11 cellular contexts compared by ENCODE assay signal in genomic region chr2:238644095-238645081, GRCh38.
DNase-seq lines count a peak whose midpoint lies in the region; ATAC-seq and TF ChIP-seq lines count a peak whose summit lies in the region.
"Had no signal": no experiment of that assay in that cellular context is flagged by ENCODE, and none has a peak within 500 bp of the region (broad histone marks: within the 10 kb centered on the region; RNA-seq: fewer than 3 reads in every experiment).

No MANE protein-coding gene starts in this region.

- 54 to 76% methylated on average over 11 of the region's 11 CpGs for WGBS in lung, 2 donors

- H3K27me3 ChIP-seq in lung (ENCODE audit: control insufficient read depth, insufficient read depth) (no peaks in the 10 kb centered on the region), uterus (no peaks in the 10 kb centered on the region)

- H3K36me3 Mint-ChIP-seq in activated naive CD4-positive, alpha-beta T cell treated with anti-CD3 and anti-CD28 coated beads for 36 hours (ENCODE audit: low read depth), result no peaks in the 10 kb centered on the region
- H3K36me3 Mint-ChIP-seq: IgD-negative memory B cell had no signal

- peaks cover 1% of the 10 kb centered on the region for H3K27me3 Mint-ChIP-seq in activated naive CD4-positive, alpha-beta T cell treated with anti-CD3 and anti-CD28 coated beads for 36 hours (ENCODE audit: low read depth)
- H3K27me3 Mint-ChIP-seq: IgD-negative memory B cell had no signal

- peak; percentile 56 for ATAC-seq in lung (ENCODE audit: insufficient read depth, low FRiP score)

- intact Hi-C loops in activated naive CD4-positive, alpha-beta T cell treated with anti-CD3 and anti-CD28 coated beads for 36 hours (cut with micrococcal nuclease), result no loop called here
- intact Hi-C loops in uterus (cut with DNase I; ENCODE audit: low total_unique reads) (no loop called here), cardiac septum (cut with DNase I) (no loop called here)

- no peak overlapping the region for H3K4me3 ChIP-seq in astrocyte of the cerebellum (ENCODE audit: low read depth, low read length)
- no peak overlapping the region for H3K4me3 ChIP-seq in lung
- no peak overlapping the region for H3K4me3 ChIP-seq in uterus
- H3K4me3 ChIP-seq: spleen had no signal

- peak; percentile 28 for DNase-seq in activated naive CD4-positive, alpha-beta T cell treated with anti-CD3 and anti-CD28 coated beads for 36 hours
- no peak for DNase-seq in activated naive CD4-positive, alpha-beta T cell treated with anti-CD3 and anti-CD28 coated beads, Interleukin-2, amount 50 U/mL, for 16 hours
- peak; percentile 27 for DNase-seq in astrocyte of the cerebellum (ENCODE audit: low read depth)
- no peak for DNase-seq in lung (ENCODE audit: low spot score)
- peak; percentile 38 to 67 for DNase-seq in uterus
- no peak for DNase-seq in GM19240 (ENCODE audit: insufficient read length, low spot score)
- DNase-seq in cardiac septum (ENCODE audit: low spot score), result no peak
- no peak for DNase-seq in NCI-H146 treated with DMSO at 0.1 percent for 48 hours (lab: John Stamatoyannopoulos, UW; ENCODE audit: unreplicated experiment)
- DNase-seq: DMS 273 treated with DMSO at 0.1 percent for 48 hours, spleen had no signal

- peaks cover 0 to 5% of the 10 kb centered on the region in 2 donors for H3K4me1 ChIP-seq in lung (ENCODE audit: control insufficient read depth in 2 of 2, insufficient read depth in 2 of 2, low read length in 2 of 2)
- no peaks in the 10 kb centered on the region for H3K4me1 ChIP-seq in uterus
- H3K4me1 ChIP-seq: spleen had no signal

- H3K27ac ChIP-seq in lung (ENCODE audit: low read depth in 1 of 2, low read length in 1 of 2) (no peak overlapping the region), uterus (peak overlapping the region; percentile 87 to 88)
- H3K27ac ChIP-seq: spleen had no signal

- H3K4me1 Mint-ChIP-seq in activated naive CD4-positive, alpha-beta T cell treated with anti-CD3 and anti-CD28 coated beads for 36 hours (ENCODE audit: low read depth), result peaks cover 12% of the 10 kb centered on the region
- H3K4me1 Mint-ChIP-seq: IgD-negative memory B cell had no signal

- no peaks in the 10 kb centered on the region for H3K9me3 ChIP-seq in lung (ENCODE audit: control insufficient read depth in 2 of 2, insufficient read depth in 1 of 2, low read length in 1 of 2)
- H3K9me3 ChIP-seq in uterus, result no peaks in the 10 kb centered on the region
- H3K9me3 ChIP-seq: spleen had no signal

- no peaks in the 10 kb centered on the region for H3K9me3 Mint-ChIP-seq in activated naive CD4-positive, alpha-beta T cell treated with anti-CD3 and anti-CD28 coated beads for 36 hours
- H3K9me3 Mint-ChIP-seq: IgD-negative memory B cell had no signal

- in situ Hi-C loops in astrocyte of the cerebellum (cut with HindIII; ENCODE audit: low sequenced_read_pairs), result no loop called here

- no peak overlapping the region for H3K4me3 Mint-ChIP-seq in activated naive CD4-positive, alpha-beta T cell treated with anti-CD3 and anti-CD28 coated beads for 36 hours

- TF ChIP-seq POLR2A in uterus (IDR thresholded peaks at IDR 0.05), result no peak

- no peak overlapping the region for H3K27ac Mint-ChIP-seq in activated naive CD4-positive, alpha-beta T cell treated with anti-CD3 and anti-CD28 coated beads for 36 hours
- H3K27ac Mint-ChIP-seq: IgD-negative memory B cell had no signal

- H3K36me3 ChIP-seq in lung (ENCODE audit: control insufficient read depth in 2 of 2, insufficient read depth in 2 of 2, low read length in 2 of 2) (no peaks in the 10 kb centered on the region), uterus (no peaks in the 10 kb centered on the region)
- H3K36me3 ChIP-seq: spleen had no signal

- CTCF ChIA-PET in activated naive CD4-positive, alpha-beta T cell treated with anti-CD3 and anti-CD28 coated beads for 36 hours (lab: Charles Lee), result no interaction called here

- TF ChIP-seq CTCF in astrocyte of the cerebellum (IDR thresholded peaks at IDR 0.05; ENCODE audit: low read depth, low read length, missing control alignments) (no peak), lung (IDR thresholded peaks at IDR 0.05; ENCODE audit: control extremely low read depth, extremely low read depth) (no peak), uterus (IDR thresholded peaks at IDR 0.05) (no peak)

Comparison
In these comparisons a context has a peak if more than half of its experiments do, and no peak if none do; other contexts are left out.
1. DNase-seq: peak in activated naive CD4-positive, alpha-beta T cell treated with anti-CD3 and anti-CD28 coated beads for 36 hours (single experiment), astrocyte of the cerebellum (single experiment) and uterus (2 of 2); none in activated naive CD4-positive, alpha-beta T cell treated with anti-CD3 and anti-CD28 coated beads, Interleukin-2, amount 50 U/mL, for 16 hours (single experiment), lung (single experiment), GM19240 (single experiment), cardiac septum (single experiment) and NCI-H146 treated with DMSO at 0.1 percent for 48 hours (single experiment).
2. H3K27ac ChIP-seq: peak in uterus (2 of 2); none in lung (0 of 2).